14 cellular contexts compared by ENCODE assay signal in the genomic region with DNA sequence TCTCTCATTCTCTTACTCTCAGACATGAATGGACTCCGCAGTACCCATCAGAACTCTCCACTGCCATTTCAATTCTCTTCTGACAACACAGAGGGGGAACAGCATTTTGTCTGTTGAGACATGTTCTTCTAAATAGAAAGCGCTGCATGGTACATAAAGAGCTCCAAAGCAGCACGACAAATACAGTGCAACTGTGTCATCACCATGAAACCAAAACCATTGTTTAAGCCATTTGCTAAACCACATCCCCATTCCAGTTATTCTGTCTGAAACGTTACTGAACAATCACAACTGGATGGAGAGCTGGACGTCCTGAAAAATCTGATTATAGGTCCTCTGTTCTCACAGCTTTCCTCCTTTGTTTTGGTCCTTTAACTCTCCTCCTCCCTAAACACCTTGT. TPM values are rescaled to one million over a fixed set of nuclear protein-coding genes. Genes with fewer than 3 reads are reported as not detected.
"Had no signal": no experiment of that assay in that cellular context is flagged by ENCODE, and none has a peak within 500 bp of the region (broad histone marks: within the 10 kb centered on the region; RNA-seq: fewer than 3 reads in every experiment).

No MANE protein-coding gene starts in this region.

- H3K27me3 ChIP-seq: vagina had no signal

- DNase-seq: activated CD4-positive, alpha-beta T cell treated with anti-CD3 and anti-CD28 coated beads, Interleukin-2, amount 50 U/mL, for 4 hours; activated CD4-positive, CD25-positive, alpha-beta regulatory T cell treated with anti-CD3 and anti-CD28 coated beads, Interleukin-2, amount 50 U/mL, for 72 hours; activated effector memory CD4-positive, alpha-beta T cell treated with anti-CD3 and anti-CD28 coated beads, Interleukin-2, amount 50 U/mL, for 16 hours; activated naive CD8-positive, alpha-beta T cell treated with anti-CD3 and anti-CD28 coated beads for 36 hours; activated T-cell treated with anti-CD3 and anti-CD28 coated beads, Interleukin-2, amount 50 U/mL, for 4 hours; dermis blood vessel endothelial cell; esophagus squamous epithelium; foreskin fibroblast; left cardiac atrium; mucosa of descending colon; tibial artery had no signal

- H3K4me3 ChIP-seq: esophagus squamous epithelium, lung, mucosa of descending colon, tibial artery, vagina had no signal

- H3K27ac ChIP-seq: esophagus squamous epithelium, tibial artery, vagina had no signal

- H3K9me3 ChIP-seq: esophagus squamous epithelium, mucosa of descending colon, tibial artery, vagina had no signal

- H3K36me3 ChIP-seq: esophagus squamous epithelium, tibial artery, vagina had no signal

- ATAC-seq: activated T-cell treated with anti-CD3 and anti-CD28 coated beads, Interleukin-2, amount 50 U/mL, for 4 hours; left cardiac atrium; mucosa of descending colon; natural killer cell treated with Interleukin-12 subunit alpha and Interleukin-12 subunit beta and Interleukin-15 and Interleukin-18, amount 100 ng/mL, for 72 hours had no signal

- H3K4me1 ChIP-seq: tibial artery, vagina had no signal

RNA-seq across cellular contexts. Expression of a gene that starts 17.9 kb away (rescaled TPM):
- total RNA-seq: activated naive CD8-positive, alpha-beta T cell treated with anti-CD3 and anti-CD28 coated beads for 36 hours; natural killer cell treated with Interleukin-12 subunit alpha and Interleukin-12 subunit beta and Interleukin-15 and Interleukin-18, amount 100 ng/mL, for 72 hours had no signal
